Comparison of ENCODE assay signal across 28 cellular contexts in the genomic region with DNA sequence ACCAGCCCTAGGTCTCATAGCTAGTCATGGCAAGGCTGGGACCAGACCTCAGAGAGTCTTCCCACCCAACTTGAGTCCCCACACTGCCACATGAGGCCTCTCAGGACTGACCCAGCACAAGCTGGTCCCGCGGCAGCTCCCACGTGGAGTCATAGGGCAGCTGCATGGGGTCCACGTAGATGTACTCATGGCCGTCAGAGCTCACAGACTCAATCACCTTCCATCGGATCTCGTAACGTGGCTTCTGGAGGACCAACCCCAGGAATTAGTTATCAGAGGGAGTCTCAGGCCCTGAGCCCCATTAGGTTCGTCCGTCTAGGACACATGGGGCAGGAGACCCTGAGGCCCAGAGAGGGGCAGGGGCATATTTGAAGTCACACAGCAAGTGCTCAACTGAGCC. TPM values are rescaled to one million over a fixed set of nuclear protein-coding genes. Genes with fewer than 3 reads are reported as not detected.
"Had no signal": no experiment of that assay in that cellular context is flagged by ENCODE, and none has a peak within 500 bp of the region (broad histone marks: within the 10 kb centered on the region; RNA-seq: fewer than 3 reads in every experiment).

No MANE protein-coding gene starts in this region.

- H3K4me1 ChIP-seq: colonic mucosa had no signal

- H3K27me3 ChIP-seq: brain microvascular endothelial cell, colonic mucosa, heart left ventricle, spleen had no signal

- FAIRE-seq: islet of Langerhans had no signal

- DNase-seq: activated CD4-positive, alpha-beta T cell treated with anti-CD3 and anti-CD28 coated beads, Interleukin-2, amount 10 ng/mL, durations not matched to agents 7 days and 5 days; activated CD8-positive, alpha-beta memory T cell treated with anti-CD3 and anti-CD28 coated beads, Interleukin-2, amount 10 ng/mL, durations not matched to agents 7 days and 5 days; activated CD8-positive, alpha-beta T cell treated with anti-CD3 and anti-CD28 coated beads for 36 hours; activated gamma-delta T cell; activated naive CD4-positive, alpha-beta T cell treated with anti-CD3 and anti-CD28 coated beads, Interleukin-2, amount 50 U/mL, for 16 hours; activated naive CD8-positive, alpha-beta T cell treated with anti-CD3 and anti-CD28 coated beads, Interleukin-2, amount 50 U/mL, for 24 hours; brain microvascular endothelial cell; caudate nucleus; colonic mucosa; endodermal cell; naive B cell; occipital lobe; retina; stimulated activated CD4-positive, alpha-beta T cell treated with anti-CD3 and anti-CD28 coated beads, Interleukin-4, amount 100 ng/mL, for 24 hours; stimulated activated naive CD8-positive, alpha-beta T cell treated with anti-CD3 and anti-CD28 coated beads, Interleukin-15, Interleukin-2, amounts not matched to agents 100 U/mL and 50 U/mL, for 24 hours had no signal

- H3K9me3 ChIP-seq: colonic mucosa, heart left ventricle, lower lobe of right lung, spleen had no signal

- H3K4me3 ChIP-seq: colonic mucosa, heart left ventricle, lower lobe of right lung, spleen had no signal

- ATAC-seq: activated CD4-positive, CD25-positive, alpha-beta regulatory T cell treated with anti-CD3 and anti-CD28 coated beads, Interleukin-2, amount 50 U/mL, for 24 hours; activated CD8-positive, alpha-beta memory T cell treated with anti-CD3 and anti-CD28 coated beads, Interleukin-2, amount 10 ng/mL, durations not matched to agents 7 days and 5 days; activated CD8-positive, alpha-beta T cell treated with anti-CD3 and anti-CD28 coated beads for 36 hours; activated naive CD8-positive, alpha-beta T cell treated with anti-CD3 and anti-CD28 coated beads, Interleukin-2, amount 50 U/mL, for 24 hours; heart left ventricle; lower lobe of right lung; stimulated activated naive CD8-positive, alpha-beta T cell treated with anti-CD3 and anti-CD28 coated beads, Interleukin-15, Interleukin-2, amounts not matched to agents 100 U/mL and 50 U/mL, for 24 hours had no signal

- H3K36me3 ChIP-seq: colonic mucosa had no signal

- H3K27ac ChIP-seq: brain microvascular endothelial cell, colonic mucosa, lower lobe of right lung, VCaP had no signal

RNA-seq across cellular contexts. Expression of a gene that starts 30.3 kb away (rescaled TPM):
- polyA plus RNA-seq: neural cell had no signal

RNA-seq across cellular contexts. Expression of a gene that starts 39.0 kb away (rescaled TPM):
- total RNA-seq: activated CD8-positive, alpha-beta T cell treated with anti-CD3 and anti-CD28 coated beads for 36 hours; endodermal cell; progenitor cell of endocrine pancreas; T-helper 2 cell treated with Interferon-gamma antibody and Interleukin-4, amounts not matched to agents 100 ng/mL and 5 ng/mL, for 36 hours had no signal
- polyA plus RNA-seq: neural cell had no signal

RNA-seq across cellular contexts. Expression of a gene that starts 41.2 kb away (rescaled TPM):
- total RNA-seq: activated CD4-positive, alpha-beta T cell treated with anti-CD3 and anti-CD28 coated beads, Interleukin-2, amount 10 ng/mL, durations not matched to agents 7 days and 5 days; activated CD8-positive, alpha-beta memory T cell treated with anti-CD3 and anti-CD28 coated beads, Interleukin-2, amount 10 ng/mL, durations not matched to agents 7 days and 5 days; activated CD8-positive, alpha-beta T cell treated with anti-CD3 and anti-CD28 coated beads for 36 hours; activated T-helper 1 cell treated with anti-CD3 and anti-CD28 coated beads, Interleukin-12 subunit alpha, Interleukin-12 subunit beta, Interleukin-2, Interleukin-4 antibody, amounts not matched to agents 30 ng/mL and 10 ng/mL and 1 ng/mL, durations not matched to agents 14 hours and 24 hours and 36 hours; aorta; endodermal cell; lower lobe of right lung; occipital lobe; subcutaneous adipose tissue; T-helper 2 cell treated with Interferon-gamma antibody and Interleukin-4, amounts not matched to agents 100 ng/mL and 5 ng/mL, for 36 hours; ureter had no signal
- polyA plus RNA-seq: neural cell had no signal
